14 cellular contexts compared by ENCODE assay signal in genomic region chr17:42062673-42063072, GRCh38. TPM values are rescaled to one million over a fixed set of nuclear protein-coding genes. Genes with fewer than 3 reads are reported as not detected.
A peak's percentile ranks its signal among the peaks of the same experiment; 100 is the strongest.
DNase-seq lines count a peak whose midpoint lies in the region; ATAC-seq and TF ChIP-seq lines count a peak whose summit lies in the region.
"Had no signal": no experiment of that assay in that cellular context is flagged by ENCODE, and none has a peak within 500 bp of the region (broad histone marks: within the 10 kb centered on the region; RNA-seq: fewer than 3 reads in every experiment).

No MANE protein-coding gene starts in this region.

- H3K9me3 ChIP-seq in BLaER1 treated with 17β-estradiol and CSF1 and Interleukin-3, amounts not matched to agents 10 nM and 100 nM (replicated peaks in 1 of 11) = no peaks in the 10 kb centered on the region
- H3K9me3 ChIP-seq in HEK293 (ENCODE audit: control insufficient read depth, insufficient read depth, low read depth, low read length) (no peaks in the 10 kb centered on the region), neural progenitor cell (ENCODE audit: low read depth) (no peaks in the 10 kb centered on the region)
- H3K9me3 ChIP-seq: BE2C, Caco-2 had no signal

- no peaks in the 10 kb centered on the region for H4K20me1 ChIP-seq in BLaER1 treated with 17β-estradiol and CSF1 and Interleukin-3, amounts not matched to agents 10 nM and 100 nM
- no peaks in the 10 kb centered on the region for H4K20me1 ChIP-seq in neural progenitor cell (ENCODE audit: low read depth)

- H3K27me3 ChIP-seq in BLaER1 treated with 17β-estradiol and CSF1 and Interleukin-3, amounts not matched to agents 10 nM and 100 nM = no peaks in the 10 kb centered on the region
- H3K27me3 ChIP-seq in neural progenitor cell = no peaks in the 10 kb centered on the region
- H3K27me3 ChIP-seq: BE2C had no signal

- peak overlapping the region; percentile 69 to 87 (median 80); a peak in 20 of 22 replicates for H3K4me2 ChIP-seq in BLaER1 treated with 17β-estradiol and CSF1 and Interleukin-3, amounts not matched to agents 10 nM and 100 nM
- H3K4me2 ChIP-seq in neural progenitor cell = no peak overlapping the region

- peaks cover 29% of the 10 kb centered on the region for H3K4me1 Mint-ChIP-seq in neural progenitor cell
- H3K4me1 Mint-ChIP-seq in stimulated activated naive B cell treated with anti-CD40 and anti-IgM and Interleukin-4, amounts not matched to agents 10 μg/mL and 1 μg/mL and 100 μg/mL, for 72 hours = peaks cover 20% of the 10 kb centered on the region in 2 donors

- no peak for ATAC-seq in stimulated activated naive B cell treated with anti-CD40 and anti-IgM and Interleukin-4, amounts not matched to agents 10 μg/mL and 1 μg/mL and 100 μg/mL, for 72 hours (replicated peaks)
- ATAC-seq in GM19455 (IDR thresholded peaks at IDR 0.05; ENCODE audit: unreplicated experiment) = no peak

- CTCF ChIA-PET in HEK293 (lab: Yijun Ruan, JAX) = interaction anchor here (1.0 to 2.1 kb wide), 5 partner anchors 13 to 55 kb away, joined by 3 to 6 read pairs (median 3); partner anchors contain the start of gene NKIRAS2

- peaks cover 39 to 61% (median 56%) of the 10 kb centered on the region in 10 experiments for H3K4me1 ChIP-seq in BLaER1 treated with 17β-estradiol and CSF1 and Interleukin-3, amounts not matched to agents 10 nM and 100 nM
- no peaks in the 10 kb centered on the region for H3K4me1 ChIP-seq in HEK293 (ENCODE audit: control insufficient read depth, insufficient read depth, low read length)
- H3K4me1 ChIP-seq in neural progenitor cell = peaks cover 20% of the 10 kb centered on the region

- H3K4me3 ChIP-seq in BLaER1 treated with 17β-estradiol and CSF1 and Interleukin-3, amounts not matched to agents 10 nM and 100 nM = no peak overlapping the region
- H3K4me3 ChIP-seq in HEK293 (ENCODE audit: low read depth, low read length) (no peak overlapping the region), neural progenitor cell (no peak overlapping the region)
- H3K4me3 ChIP-seq: GM23248 had no signal

- DNase-seq in neural progenitor cell (ENCODE audit: low spot score) (no peak), NCI-H1930 (lab: John Stamatoyannopoulos, UW) (no peak)
- DNase-seq in stimulated activated naive B cell treated with anti-CD40 and anti-IgM and Interleukin-4, amounts not matched to agents 10 μg/mL and 1 μg/mL and 100 μg/mL, for 72 hours = no peak
- no peak for DNase-seq in activated CD4-positive, alpha-beta T cell treated with anti-CD3 and anti-CD28 coated beads for 1 hour
- DNase-seq: BE2C; Caco-2; CD8-positive, alpha-beta memory T cell; GM23248; H9; HFFc6 had no signal

- POLR2A ChIA-PET in HEK293 (lab: Yijun Ruan, JAX) = interaction anchor here (1.1 kb wide), 1 partner anchor 97 kb away, joined by 3 read pairs; no protein-coding TSS in a partner anchor

- H3K27me3 Mint-ChIP-seq in neural progenitor cell (ENCODE audit: insufficient read depth, low read depth) = peaks cover 9% of the 10 kb centered on the region
- H3K27me3 Mint-ChIP-seq in stimulated activated naive B cell treated with anti-CD40 and anti-IgM and Interleukin-4, amounts not matched to agents 10 μg/mL and 1 μg/mL and 100 μg/mL, for 72 hours = no peaks in the 10 kb centered on the region

- H3K4me3 Mint-ChIP-seq in neural progenitor cell = no peak overlapping the region
- no peak overlapping the region for H3K4me3 Mint-ChIP-seq in stimulated activated naive B cell treated with anti-CD40 and anti-IgM and Interleukin-4, amounts not matched to agents 10 μg/mL and 1 μg/mL and 100 μg/mL, for 72 hours
- H3K4me3 Mint-ChIP-seq: CD8-positive, alpha-beta memory T cell; H9; HFFc6 had no signal

- H3F3A ChIP-seq in neural progenitor cell (ENCODE audit: low read depth) = no peaks in the 10 kb centered on the region

- no peaks in the 10 kb centered on the region for H3K36me3 Mint-ChIP-seq in neural progenitor cell
- no peaks in the 10 kb centered on the region for H3K36me3 Mint-ChIP-seq in stimulated activated naive B cell treated with anti-CD40 and anti-IgM and Interleukin-4, amounts not matched to agents 10 μg/mL and 1 μg/mL and 100 μg/mL, for 72 hours
- H3K36me3 Mint-ChIP-seq: CD8-positive, alpha-beta memory T cell had no signal

- peak overlapping the region; percentile 82 for H3K27ac Mint-ChIP-seq in neural progenitor cell
- H3K27ac Mint-ChIP-seq in stimulated activated naive B cell treated with anti-CD40 and anti-IgM and Interleukin-4, amounts not matched to agents 10 μg/mL and 1 μg/mL and 100 μg/mL, for 72 hours = peak overlapping the region; percentile 95
- H3K27ac Mint-ChIP-seq: CD8-positive, alpha-beta memory T cell; HFFc6 had no signal

- peak overlapping the region in 1 of 11 experiments; percentile 75; a peak in 2 of 22 replicates for H3K9ac ChIP-seq in BLaER1 treated with 17β-estradiol and CSF1 and Interleukin-3, amounts not matched to agents 10 nM and 100 nM
- H3K9ac ChIP-seq in neural progenitor cell = no peak overlapping the region
- H3K9ac ChIP-seq: GM23248 had no signal

- no peak overlapping the region for H2AFZ ChIP-seq in neural progenitor cell (replicated peaks)
- H2AFZ ChIP-seq: GM23248 had no signal

- H3K27ac ChIP-seq in BLaER1 treated with 17β-estradiol and CSF1 and Interleukin-3, amounts not matched to agents 10 nM and 100 nM = peak overlapping the region in 4 of 11 experiments; percentile 67 to 78 (median 72); a peak in 6 of 22 replicates
- no peak overlapping the region for H3K27ac ChIP-seq in HEK293 (ENCODE audit: extremely low read depth, low read depth, low read length)
- no peak overlapping the region for H3K27ac ChIP-seq in neural progenitor cell
- H3K27ac ChIP-seq: GM23248, HL-60 had no signal

- H3K9me3 Mint-ChIP-seq in neural progenitor cell = no peaks in the 10 kb centered on the region
- H3K9me3 Mint-ChIP-seq in stimulated activated naive B cell treated with anti-CD40 and anti-IgM and Interleukin-4, amounts not matched to agents 10 μg/mL and 1 μg/mL and 100 μg/mL, for 72 hours = no peaks in the 10 kb centered on the region
- H3K9me3 Mint-ChIP-seq: CD8-positive, alpha-beta memory T cell; H9; HFFc6 had no signal

- TF ChIP-seq CTCF in HEK293 (tag by site-specific recombination; IDR thresholded peaks at IDR 0.05) = no peak
- no peak for TF ChIP-seq CTCF in neural progenitor cell (IDR thresholded peaks at IDR 0.05)

- H3K36me3 ChIP-seq in BLaER1 treated with 17β-estradiol and CSF1 and Interleukin-3, amounts not matched to agents 10 nM and 100 nM = no peaks in the 10 kb centered on the region
- H3K36me3 ChIP-seq in HEK293 (ENCODE audit: control insufficient read depth in 2 of 2, insufficient read depth in 1 of 2, low read length in 2 of 2) (no peaks in the 10 kb centered on the region), neural progenitor cell (no peaks in the 10 kb centered on the region)
- H3K36me3 ChIP-seq: BE2C had no signal

- no peaks in the 10 kb centered on the region for H3K79me2 ChIP-seq in neural progenitor cell (ENCODE audit: low read depth)

TF ChIP-seq in HEK293, 187 proteins besides CTCF, POLR2A, EP300 and RAD21:
- TF ChIP-seq GLIS2 (tag by site-specific recombination; IDR thresholded peaks at IDR 0.05) = 0 out of 2 replicates have a peak, but pooled peaks have one; percentile 24
- TF ChIP-seq MZF1 (tag by site-specific recombination; IDR thresholded peaks at IDR 0.05; ENCODE audit: borderline replicate concordance) = no peak

RNA-seq across cellular contexts. Expression of gene C17orf113, which starts 12.3 kb away (rescaled TPM):
- 2.2 and 5.5 TPM in 2 replicates for total RNA-seq in neural progenitor cell (ENCODE audit: low replicate concordance)
- total RNA-seq: GM23248 had no signal

RNA-seq across cellular contexts. Expression of gene ZNF385C, which starts 35.6 kb away (rescaled TPM):
- total RNA-seq in neural progenitor cell (ENCODE audit: low replicate concordance) = 5.0 and 7.5 TPM in 2 replicates
- total RNA-seq: CD8-positive, alpha-beta memory T cell; GM23248; HFFc6 had no signal

RNA-seq across cellular contexts. Expression of gene NKIRAS2, which starts 42.8 kb away (rescaled TPM):
- total RNA-seq in neural progenitor cell (ENCODE audit: low replicate concordance) = 23.7 and 50.1 TPM in 2 replicates

RNA-seq across cellular contexts. Expression of gene DNAJC7, which starts 45.4 kb away (rescaled TPM):
- 80.7 and 92.5 TPM in 2 replicates for total RNA-seq in neural progenitor cell (ENCODE audit: low replicate concordance)

RNA-seq across cellular contexts. Expression of gene DHX58, which starts 49.8 kb away (rescaled TPM):
- 0.12 TPM in 1 of 2 replicates, not detected in the other for total RNA-seq in neural progenitor cell (ENCODE audit: low replicate concordance)
